Comparison of ENCODE assay signal across 11 cellular contexts in the genomic region with DNA sequence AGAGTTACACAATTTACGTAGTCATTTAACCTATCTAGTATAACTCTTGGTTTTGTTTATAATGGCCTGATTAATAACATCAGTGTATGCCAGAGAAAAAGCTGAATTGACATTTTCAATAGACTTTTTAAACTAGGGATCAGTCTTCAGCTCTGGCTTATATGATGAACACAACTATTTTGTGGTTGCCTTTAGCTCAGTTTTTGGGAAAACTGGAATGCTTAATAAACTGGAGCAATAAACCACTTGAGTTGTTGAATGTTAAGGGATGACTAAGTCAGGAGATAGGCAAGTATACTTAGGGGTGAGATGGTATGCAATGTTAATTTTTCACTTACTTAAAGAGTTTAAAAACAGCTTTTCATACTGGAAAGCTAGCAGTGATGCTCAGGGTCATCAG. TPM values are rescaled to one million over a fixed set of nuclear protein-coding genes. Genes with fewer than 3 reads are reported as not detected.
DNase-seq lines count a peak whose midpoint lies in the region; ATAC-seq and TF ChIP-seq lines count a peak whose summit lies in the region.
"Had no signal": no experiment of that assay in that cellular context is flagged by ENCODE, and none has a peak within 500 bp of the region (broad histone marks: within the 10 kb centered on the region; RNA-seq: fewer than 3 reads in every experiment).

No MANE protein-coding gene starts in this region.

- H3K27ac ChIP-seq in vagina (no peak overlapping the region), neuronal stem cell (replicated peaks; ENCODE audit: low read length) (no peak overlapping the region)
- H3K27ac ChIP-seq: cardiac muscle cell had no signal

- H2AFZ ChIP-seq in neuronal stem cell (ENCODE audit: low read length) = no peak overlapping the region

- intact Hi-C loops in vagina (cut with DNase I) = no loop called here

- H3K14ac ChIP-seq in neuronal stem cell (ENCODE audit: low read length) = no peak overlapping the region

- H4K91ac ChIP-seq in neuronal stem cell (ENCODE audit: low read depth, low read length, poor library complexity) = no peak overlapping the region

- no peak overlapping the region for H2BK5ac ChIP-seq in neuronal stem cell (ENCODE audit: low read length)

- peaks cover 3% of the 10 kb centered on the region for H3K79me1 ChIP-seq in neuronal stem cell (ENCODE audit: low read depth, low read length)

- peak overlapping the region; percentile 62 to 95 for H3K27ac Mint-ChIP-seq in natural killer cell treated with Interleukin-12 subunit alpha and Interleukin-12 subunit beta and Interleukin-15 and Interleukin-18, amount 100 ng/mL, for 72 hours

- DNase-seq in Caki2 (ENCODE audit: low read depth) = peak; percentile 29
- peak; percentile 75 for DNase-seq in M059J (ENCODE audit: low read depth)
- peak; percentile 27 to 51 for DNase-seq in cardiac fibroblast (ENCODE audit: low read depth in 2 of 2)
- no peak for DNase-seq in natural killer cell treated with Interleukin-12 subunit alpha and Interleukin-12 subunit beta and Interleukin-15 and Interleukin-18, amount 100 ng/mL, for 72 hours (ENCODE audit: low spot score)
- no peak for DNase-seq in NCI-H2171 (lab: John Stamatoyannopoulos, UW)
- no peak for DNase-seq in vagina (ENCODE audit: extremely low spot score in 2 of 2)
- no peak for DNase-seq in neuronal stem cell (ENCODE audit: low spot score)
- DNase-seq: NCI-H526 had no signal

- no peak overlapping the region for H2BK12ac ChIP-seq in neuronal stem cell (ENCODE audit: low read length)

- H3K9me3 ChIP-seq in vagina = no peaks in the 10 kb centered on the region
- no peaks in the 10 kb centered on the region for H3K9me3 ChIP-seq in neuronal stem cell (replicated peaks in 1 of 2; ENCODE audit: control insufficient read depth in 2 of 2, insufficient read depth in 1 of 2, low read depth in 1 of 2, low read length in 2 of 2)

- H2BK15ac ChIP-seq in neuronal stem cell (ENCODE audit: low read length) = no peak overlapping the region

- in situ Hi-C loops in Caki2 (cut with HindIII; ENCODE audit: low pct_unique_long_range_greater_than_20kb, low sequenced_read_pairs) = no loop called here

- H3K36me3 ChIP-seq in vagina (no peaks in the 10 kb centered on the region), neuronal stem cell (replicated peaks in 1 of 2; ENCODE audit: control insufficient read depth in 2 of 2, insufficient read depth in 2 of 2, low read length in 2 of 2) (no peaks in the 10 kb centered on the region)
- H3K36me3 ChIP-seq: cardiac muscle cell had no signal

- H3K4me3 Mint-ChIP-seq in natural killer cell treated with Interleukin-12 subunit alpha and Interleukin-12 subunit beta and Interleukin-15 and Interleukin-18, amount 100 ng/mL, for 72 hours = peak overlapping the region; percentile 96

- no peaks in the 10 kb centered on the region for H3K9me3 Mint-ChIP-seq in natural killer cell treated with Interleukin-12 subunit alpha and Interleukin-12 subunit beta and Interleukin-15 and Interleukin-18, amount 100 ng/mL, for 72 hours

- no peak overlapping the region for H2BK120ac ChIP-seq in neuronal stem cell (ENCODE audit: low read depth, low read length)

- TF ChIP-seq POLR2A in vagina (IDR thresholded peaks at IDR 0.05) = no peak

- H3K18ac ChIP-seq in neuronal stem cell (ENCODE audit: low read length) = no peak overlapping the region

- peaks cover 47 to 59% of the 10 kb centered on the region in 2 donors for H3K4me1 Mint-ChIP-seq in natural killer cell treated with Interleukin-12 subunit alpha and Interleukin-12 subunit beta and Interleukin-15 and Interleukin-18, amount 100 ng/mL, for 72 hours (ENCODE audit: low read depth in 2 of 2)

- no peak overlapping the region for H3K9ac ChIP-seq in neuronal stem cell (ENCODE audit: low read depth, low read length, poor library complexity)

- H3K23ac ChIP-seq in neuronal stem cell (ENCODE audit: low read depth, low read length, poor library complexity) = no peak overlapping the region

- no CpG with 5 or more reads among the region's 1 CpG for WGBS in neuronal stem cell (ENCODE audit: extremely low coverage in 2 of 2, insufficient read length in 2 of 2, insufficient replicate concordance in 1 of 2), 2 donors

- peaks cover 17% of the 10 kb centered on the region for H3K36me3 Mint-ChIP-seq in natural killer cell treated with Interleukin-12 subunit alpha and Interleukin-12 subunit beta and Interleukin-15 and Interleukin-18, amount 100 ng/mL, for 72 hours

- H3K4ac ChIP-seq in neuronal stem cell (ENCODE audit: low read length) = no peak overlapping the region

- H3K27me3 Mint-ChIP-seq in natural killer cell treated with Interleukin-12 subunit alpha and Interleukin-12 subunit beta and Interleukin-15 and Interleukin-18, amount 100 ng/mL, for 72 hours = peaks cover 0 to 2% of the 10 kb centered on the region in 2 donors

- no peak for TF ChIP-seq CTCF in cardiac fibroblast (IDR thresholded peaks at IDR 0.05; ENCODE audit: low read depth, low read length)
- no peak for TF ChIP-seq CTCF in vagina (IDR thresholded peaks at IDR 0.05)

- H3K4me1 ChIP-seq in vagina = peaks cover 49% of the 10 kb centered on the region
- H3K4me1 ChIP-seq in neuronal stem cell (ENCODE audit: control insufficient read depth in 2 of 2, insufficient read depth in 1 of 2, low read depth in 1 of 2, low read length in 2 of 2) = peaks cover 1 to 2% of the 10 kb centered on the region in 2 donors

- ATAC-seq in natural killer cell treated with Interleukin-12 subunit alpha and Interleukin-12 subunit beta and Interleukin-15 and Interleukin-18, amount 100 ng/mL, for 72 hours = no peak
- ATAC-seq in HG02759 (IDR thresholded peaks at IDR 0.05; ENCODE audit: unreplicated experiment) = no peak
- ATAC-seq: sciatic nerve had no signal

- no peak overlapping the region for H4K8ac ChIP-seq in neuronal stem cell (ENCODE audit: low read depth, low read length)

- H3K4me3 ChIP-seq in cardiac fibroblast (replicated peaks in 1 of 2; ENCODE audit: low read depth in 2 of 2, low read length in 2 of 2) (no peak overlapping the region), vagina (peak overlapping the region in 1 of 2 donors; percentile 90), neuronal stem cell (ENCODE audit: low read length in 2 of 2) (no peak overlapping the region)

- H3K4me2 ChIP-seq in neuronal stem cell (ENCODE audit: insufficient read depth, low read length, poor library complexity, severe bottlenecking) = no peak overlapping the region

- no peak overlapping the region for H2AK5ac ChIP-seq in neuronal stem cell (ENCODE audit: low read depth, low read length)

- H3K27me3 ChIP-seq in vagina (no peaks in the 10 kb centered on the region), neuronal stem cell (ENCODE audit: control insufficient read depth in 3 of 3, insufficient read depth in 3 of 3, low read depth in 1 of 3, low read length in 3 of 3) (peaks cover 0 to 3% (median 2%) of the 10 kb centered on the region in 3 experiments)
- H3K27me3 ChIP-seq: cardiac muscle cell had no signal

RNA-seq across cellular contexts. Expression of gene NDFIP2, which starts 2.3 kb away (rescaled TPM):
- 54.3 and 103 TPM in 2 replicates for total RNA-seq in Caki2 (2014; rRNA removed; shearing (Covaris generic); ENCODE audit: low replicate concordance)
- 21.7 and 36.8 TPM in 2 replicates for total RNA-seq in M059J (2014; rRNA removed; shearing (Covaris generic))
- total RNA-seq in natural killer cell treated with Interleukin-12 subunit alpha and Interleukin-12 subunit beta and Interleukin-15 and Interleukin-18, amount 100 ng/mL, for 72 hours = 100 to 1,000 TPM in 1 of 2 donors, 10 to 100 TPM in 1; 54.1 to 110 TPM
- 26.8 TPM for total RNA-seq in vagina
- 11.0 TPM for polyA plus RNA-seq in neuronal stem cell (2013, experiment 1 of 2)
- 11.2 TPM for polyA plus RNA-seq in neuronal stem cell (2013, experiment 2 of 2)

Comparison
In these comparisons a context has a peak if more than half of its experiments do, and no peak if none do; other contexts are left out.
1. DNase-seq: peak in Caki2 (single experiment), M059J (single experiment) and cardiac fibroblast (2 of 2); none in natural killer cell treated with Interleukin-12 subunit alpha and Interleukin-12 subunit beta and Interleukin-15 and Interleukin-18, amount 100 ng/mL, for 72 hours (single experiment), NCI-H2171 (single experiment), vagina (0 of 2) and neuronal stem cell (single experiment).